ENCODE assay signal across 26 cellular contexts in genomic region chr2:161471631-161472030, GRCh38. TPM values are rescaled to one million over a fixed set of nuclear protein-coding genes. Genes with fewer than 3 reads are reported as not detected.
"Had no signal": no experiment of that assay in that cellular context is flagged by ENCODE, and none has a peak within 500 bp of the region (broad histone marks: within the 10 kb centered on the region; RNA-seq: fewer than 3 reads in every experiment).

No MANE protein-coding gene starts in this region.

- H3K9me3 ChIP-seq: testis, thoracic aorta, thyroid gland, transverse colon, upper lobe of right lung, uterus, vagina had no signal

- H3K27me3 ChIP-seq: stomach, testis, thyroid gland, tibial artery, tibial nerve, transverse colon, upper lobe of left lung, upper lobe of right lung, uterus, vagina had no signal

- H3K36me3 ChIP-seq: stomach, thoracic aorta, thyroid gland, tibial artery, tibial nerve, transverse colon, upper lobe of left lung, upper lobe of right lung, uterus, vagina had no signal

- H3K27ac ChIP-seq: stomach, testis, thoracic aorta, thyroid gland, tibial artery, tibial nerve, transverse colon, upper lobe of left lung, upper lobe of right lung, uterus, vagina had no signal

- DNase-seq: stimulated activated CD4-positive, alpha-beta T cell treated with anti-CD3 and anti-CD28 coated beads, Interleukin-2, amount 100 ng/mL, for 48 hours; stimulated activated CD4-positive, alpha-beta T cell treated with anti-CD3 and anti-CD28 coated beads, Interleukin-4, amount 100 ng/mL, for 1 hour; stimulated activated CD4-positive, alpha-beta T cell treated with anti-CD3 and anti-CD28 coated beads, Interleukin-4, amount 100 ng/mL, for 24 hours; stimulated activated CD4-positive, alpha-beta T cell treated with anti-CD3 and anti-CD28 coated beads, Interleukin-4, amount 100 ng/mL, for 4 hours; stimulated activated CD8-positive, alpha-beta memory T cell treated with anti-CD3 and anti-CD28 coated beads, Interleukin-4, amount 100 ng/mL, for 48 hours; stimulated activated naive B cell treated with anti-CD40 and anti-IgM and Interleukin-4, amounts not matched to agents 10 μg/mL and 1 μg/mL and 100 μg/mL, for 72 hours; stimulated activated naive CD4-positive, alpha-beta T cell; stimulated activated naive CD4-positive, alpha-beta T cell treated with Interleukin-2 at 50 U/mL for 16 hours; stimulated activated naive CD8-positive, alpha-beta T cell treated with anti-CD3 and anti-CD28 coated beads, Interleukin-15, amount 100 ng/mL, for 72 hours; stimulated activated naive CD8-positive, alpha-beta T cell treated with anti-CD3 and anti-CD28 coated beads, Interleukin-15, Interleukin-2, amounts not matched to agents 100 U/mL and 50 U/mL, for 24 hours; stomach; substantia nigra; testis; thyroid gland; tibial artery; transverse colon; trophoblast cell; upper lobe of left lung; upper lobe of right lung; uterus had no signal

- H3K4me3 ChIP-seq: stomach, testis, thoracic aorta, thyroid gland, tibial artery, tibial nerve, transverse colon, upper lobe of left lung, upper lobe of right lung, uterus, vagina had no signal

- H3K4me1 ChIP-seq: stomach, testis, thyroid gland, tibial artery, tibial nerve, transverse colon, upper lobe of left lung, upper lobe of right lung, uterus, vagina had no signal

RNA-seq across cellular contexts. Expression of gene TBR1, which starts 55.5 kb away (rescaled TPM):
- total RNA-seq: stomach, subcutaneous adipose tissue, thoracic aorta, tibial nerve, transverse colon, upper lobe of left lung, upper lobe of right lung, ureter, uterus, vagina had no signal
- polyA plus RNA-seq: stomach, urinary bladder had no signal
